30 cellular contexts compared by ENCODE assay signal in genomic region chr18:26931659-26932058, GRCh38.
"Had no signal": no experiment of that assay in that cellular context is flagged by ENCODE, and none has a peak within 500 bp of the region (broad histone marks: within the 10 kb centered on the region; RNA-seq: fewer than 3 reads in every experiment).

No MANE protein-coding gene starts in this region.

- H3K27ac ChIP-seq: neural progenitor cell, ovary, parathyroid adenoma, psoas muscle, skin epidermis, spleen, stomach, thoracic aorta, thyroid gland, tibial nerve, upper lobe of left lung, vagina had no signal

- H3K9me3 ChIP-seq: ovary, psoas muscle, spleen, stomach, thoracic aorta, thyroid gland, tibial nerve, upper lobe of left lung, vagina had no signal

- H3K27me3 ChIP-seq: neural progenitor cell, ovary, spleen, stomach, thyroid gland, tibial nerve, upper lobe of left lung, vagina had no signal

- H3K4me2 ChIP-seq: neural progenitor cell, smooth muscle cell had no signal

- ATAC-seq: natural killer cell; psoas muscle; right cardiac atrium; sciatic nerve; stimulated activated memory B cell treated with anti-CD40 and anti-IgM and Interleukin-4, amounts not matched to agents 10 μg/mL and 1 μg/mL and 100 μg/mL, for 72 hours; stimulated activated naive CD8-positive, alpha-beta T cell treated with anti-CD3 and anti-CD28 coated beads, Interleukin-15, Interleukin-2, amounts not matched to agents 100 U/mL and 50 U/mL, for 24 hours had no signal

- H3K4me3 Mint-ChIP-seq: natural killer cell; nephron; neural progenitor cell; stimulated activated memory B cell treated with anti-CD40 and anti-IgM and Interleukin-4, amounts not matched to agents 10 μg/mL and 1 μg/mL and 100 μg/mL, for 72 hours had no signal

- H3K36me3 ChIP-seq: neural progenitor cell, ovary, spleen, stomach, thoracic aorta, thyroid gland, tibial nerve, upper lobe of left lung, vagina had no signal

- H3K4me1 Mint-ChIP-seq: natural killer cell; neural progenitor cell; stimulated activated memory B cell treated with anti-CD40 and anti-IgM and Interleukin-4, amounts not matched to agents 10 μg/mL and 1 μg/mL and 100 μg/mL, for 72 hours had no signal

- H3K9ac ChIP-seq: neural progenitor cell, parathyroid adenoma had no signal

- FAIRE-seq: urothelium cell line had no signal

- H3K4me3 ChIP-seq: neural progenitor cell, ovary, psoas muscle, skin epidermis, smooth muscle cell, spleen, stomach, thoracic aorta, thyroid gland, tibial nerve, upper lobe of left lung, vagina had no signal

- H3K9me3 Mint-ChIP-seq: nephron, neural progenitor cell had no signal

- H3K4me1 ChIP-seq: neural progenitor cell, parathyroid adenoma, psoas muscle, spleen, stomach, tibial nerve, vagina had no signal

- H3K27me3 Mint-ChIP-seq: progenitor cell of endocrine pancreas; stimulated activated memory B cell treated with anti-CD40 and anti-IgM and Interleukin-4, amounts not matched to agents 10 μg/mL and 1 μg/mL and 100 μg/mL, for 72 hours had no signal

- DNase-seq: natural killer cell; occipital lobe; ovary; posterior cingulate gyrus; psoas muscle; right cardiac atrium; spleen; stimulated activated CD4-positive, alpha-beta T cell treated with anti-CD3 and anti-CD28 coated beads, Interleukin-12 subunit alpha, Interleukin-12 subunit beta, amount 100 ng/mL, for 4 hours; stimulated activated CD4-positive, alpha-beta T cell treated with anti-CD3 and anti-CD28 coated beads, Interleukin-1b, Interleukin-23, amount 100 ng/mL, for 48 hours; stimulated activated CD4-positive, alpha-beta T cell treated with anti-CD3 and anti-CD28 coated beads, Interleukin-4, amount 100 ng/mL, for 1 hour; stimulated activated CD4-positive, alpha-beta T cell treated with anti-CD3 and anti-CD28 coated beads, Interleukin-4, amount 100 ng/mL, for 4 hours; stimulated activated CD8-positive, alpha-beta memory T cell treated with anti-CD3 and anti-CD28 coated beads, Interleukin-4, amount 100 ng/mL, for 48 hours; stimulated activated naive CD4-positive, alpha-beta T cell; stimulated activated naive CD8-positive, alpha-beta T cell treated with anti-CD3 and anti-CD28 coated beads, Interleukin-15, Interleukin-2, amounts not matched to agents 100 U/mL and 50 U/mL, for 24 hours; stomach; thyroid gland; trophoblast cell; upper lobe of left lung had no signal

- H3K27ac Mint-ChIP-seq: natural killer cell; nephron; neural progenitor cell; progenitor cell of endocrine pancreas; stimulated activated memory B cell treated with anti-CD40 and anti-IgM and Interleukin-4, amounts not matched to agents 10 μg/mL and 1 μg/mL and 100 μg/mL, for 72 hours had no signal

- H2AFZ ChIP-seq: neural progenitor cell, parathyroid adenoma had no signal

- H3K79me2 ChIP-seq: parathyroid adenoma had no signal
